In the genomic region with DNA sequence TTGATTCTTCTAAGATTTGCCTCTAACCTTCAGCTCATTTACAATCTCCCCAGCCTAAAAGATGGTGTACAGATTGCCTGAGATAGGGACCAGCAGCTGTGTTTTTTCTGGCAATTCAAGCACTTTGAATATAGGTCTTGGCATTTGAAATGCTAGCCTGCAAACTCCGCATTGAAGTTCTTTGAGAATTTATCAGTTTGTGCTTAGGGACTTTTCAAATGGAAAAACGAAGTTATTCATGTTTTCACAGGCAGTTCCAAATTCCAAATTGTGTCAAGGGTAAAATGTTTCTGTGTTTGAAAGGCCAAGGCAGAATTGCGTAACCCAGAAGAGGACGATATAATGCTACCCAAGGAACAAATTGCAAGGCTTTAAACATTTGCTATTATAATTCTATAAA, we compare ENCODE assay signal across 19 cellular contexts.
DNase-seq lines count a peak whose midpoint lies in the region; ATAC-seq, FAIRE-seq and TF ChIP-seq lines count a peak whose summit lies in the region.
"Had no signal": no experiment of that assay in that cellular context is flagged by ENCODE, and none has a peak within 500 bp of the region (broad histone marks: within the 10 kb centered on the region; RNA-seq: fewer than 3 reads in every experiment).

No MANE protein-coding gene starts in this region.

- H3K36me3 ChIP-seq in BE2C: no peaks in the 10 kb centered on the region
- H3K36me3 ChIP-seq: left lung had no signal

- H3K9me3 Mint-ChIP-seq in activated naive CD4-positive, alpha-beta T cell treated with anti-CD3 and anti-CD28 coated beads, Interleukin-2, amount 50 U/mL, for 72 hours: no peaks in the 10 kb centered on the region
- H3K9me3 Mint-ChIP-seq: activated naive CD8-positive, alpha-beta T cell treated with anti-CD3 and anti-CD28 coated beads, Interleukin-2, amount 10 ng/mL, durations not matched to agents 7 days and 5 days; activated T-cell treated with anti-CD3 and anti-CD28 coated beads, Interleukin-2, amount 50 U/mL, for 4 hours had no signal

- no peak overlapping the region for H3K4me3 ChIP-seq in NB4 (ENCODE audit: low read depth, low read length)
- no peak overlapping the region for H3K4me3 ChIP-seq in skeletal muscle cell (ENCODE audit: low read depth, low read length)
- H3K4me3 ChIP-seq in BE2C (ENCODE audit: low read depth, low read length): no peak overlapping the region
- H3K4me3 ChIP-seq: left lung had no signal

- H3K27ac Mint-ChIP-seq in activated naive CD4-positive, alpha-beta T cell treated with anti-CD3 and anti-CD28 coated beads, Interleukin-2, amount 50 U/mL, for 72 hours: no peak overlapping the region
- H3K27ac Mint-ChIP-seq: activated naive CD8-positive, alpha-beta T cell treated with anti-CD3 and anti-CD28 coated beads, Interleukin-2, amount 10 ng/mL, durations not matched to agents 7 days and 5 days; B cell; progenitor cell of endocrine pancreas had no signal

- no peaks in the 10 kb centered on the region for H3K27me3 ChIP-seq in BE2C
- H3K27me3 ChIP-seq: left lung had no signal

- H3K9me3 ChIP-seq in BE2C: no peaks in the 10 kb centered on the region

- FAIRE-seq in RCC 7860 (lab: Jason Lieb, UNC): no peak
- FAIRE-seq: D721Med, GM12892 had no signal

- no peaks in the 10 kb centered on the region for H3K4me1 ChIP-seq in BE2C
- H3K4me1 ChIP-seq: left lung had no signal

- TF ChIP-seq CTCF in NB4 (IDR thresholded peaks at IDR 0.05; ENCODE audit: low read depth, low read length) (no peak), BE2C (IDR thresholded peaks at IDR 0.05; ENCODE audit: low read depth, low read length) (no peak)

- DNase-seq in NB4 (ENCODE audit: low read depth) (peak; percentile 46), cerebellar cortex (ENCODE audit: low spot score) (peak; percentile 11), left cardiac atrium (no peak), skeletal muscle cell (ENCODE audit: low read depth) (peak; percentile 77), BE2C (no peak), RCC 7860 (ENCODE audit: low spot score) (no peak)
- DNase-seq in activated naive CD4-positive, alpha-beta T cell treated with anti-CD3 and anti-CD28 coated beads, Interleukin-2, amount 50 U/mL, for 72 hours (ENCODE audit: low spot score in 2 of 2): no peak
- DNase-seq: activated CD4-positive, alpha-beta T cell treated with anti-CD3 and anti-CD28 coated beads, Interleukin-2, amount 50 U/mL, for 4 hours; activated naive CD8-positive, alpha-beta T cell treated with anti-CD3 and anti-CD28 coated beads, Interleukin-2, amount 10 ng/mL, durations not matched to agents 7 days and 5 days; activated T-cell treated with anti-CD3 and anti-CD28 coated beads, Interleukin-2, amount 50 U/mL, for 4 hours; GDM1; left lung; substantia nigra had no signal

- no peaks in the 10 kb centered on the region for H3K36me3 Mint-ChIP-seq in activated naive CD4-positive, alpha-beta T cell treated with anti-CD3 and anti-CD28 coated beads, Interleukin-2, amount 50 U/mL, for 72 hours
- H3K36me3 Mint-ChIP-seq: activated naive CD8-positive, alpha-beta T cell treated with anti-CD3 and anti-CD28 coated beads, Interleukin-2, amount 10 ng/mL, durations not matched to agents 7 days and 5 days had no signal

- intact Hi-C loops in left cardiac atrium (cut with DNase I): no loop called here

- ATAC-seq in left cardiac atrium (peak; percentile 65 to 67), GM21367 (IDR thresholded peaks at IDR 0.05; ENCODE audit: unreplicated experiment) (no peak)
- ATAC-seq in activated naive CD4-positive, alpha-beta T cell treated with anti-CD3 and anti-CD28 coated beads, Interleukin-2, amount 50 U/mL, for 72 hours: no peak
- ATAC-seq: activated T-cell treated with anti-CD3 and anti-CD28 coated beads, Interleukin-2, amount 50 U/mL, for 4 hours; HCT116; left lung had no signal

- no peak for TF ChIP-seq POLR2A in NB4 (IDR thresholded peaks at IDR 0.05; ENCODE audit: extremely low read depth, insufficient read length)

Comparison
In these comparisons a context has a peak if more than half of its experiments do, and no peak if none do; other contexts are left out.
1. DNase-seq: peak in NB4 (single experiment), cerebellar cortex (single experiment) and skeletal muscle cell (single experiment); none in left cardiac atrium (single experiment), BE2C (single experiment), RCC 7860 (single experiment) and activated naive CD4-positive, alpha-beta T cell treated with anti-CD3 and anti-CD28 coated beads, Interleukin-2, amount 50 U/mL, for 72 hours (0 of 2).
2. ATAC-seq: peak in left cardiac atrium (2 of 2); none in activated naive CD4-positive, alpha-beta T cell treated with anti-CD3 and anti-CD28 coated beads, Interleukin-2, amount 50 U/mL, for 72 hours (0 of 2) and GM21367 (single experiment).